ENCODE assay signal across 27 cellular contexts in the genomic region with DNA sequence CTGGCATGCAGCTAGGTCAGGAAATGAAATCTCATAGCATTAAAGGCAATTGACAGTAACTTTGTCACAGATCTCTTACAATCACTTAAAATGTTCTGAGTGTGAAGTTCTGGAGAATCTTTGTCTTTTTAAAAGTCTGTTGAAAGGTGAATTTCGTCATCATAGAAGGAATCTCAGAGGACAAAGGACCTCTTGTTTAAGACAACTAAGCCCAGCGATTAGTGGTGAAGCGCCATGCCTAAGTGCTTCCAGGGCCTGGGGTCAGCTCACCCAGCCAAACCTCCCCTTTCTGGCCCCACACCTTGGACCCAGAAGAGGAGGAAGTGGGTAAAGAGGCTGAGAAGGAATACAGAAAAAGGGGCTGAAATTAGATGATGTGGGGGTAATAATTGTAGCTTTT. TPM values are rescaled to one million over a fixed set of nuclear protein-coding genes. Genes with fewer than 3 reads are reported as not detected.
A peak's percentile ranks its signal among the peaks of the same experiment; 100 is the strongest.
DNase-seq lines count a peak whose midpoint lies in the region; ATAC-seq and TF ChIP-seq lines count a peak whose summit lies in the region.
"Had no signal": no experiment of that assay in that cellular context is flagged by ENCODE, and none has a peak within 500 bp of the region (broad histone marks: within the 10 kb centered on the region; RNA-seq: fewer than 3 reads in every experiment).

No MANE protein-coding gene starts in this region.

- no peak for DNase-seq in Calu3
- DNase-seq in PC-9: peak in 1 of 2 experiments; percentile 66
- DNase-seq in esophagus squamous epithelium (lab: John Stamatoyannopoulos, UW): no peak
- DNase-seq in progenitor cell of endocrine pancreas (ENCODE audit: low spot score, unreplicated experiment): no peak
- DNase-seq in NCI-H526 treated with DMSO at 0.1 percent for 48 hours (lab: John Stamatoyannopoulos, UW): no peak
- DNase-seq: activated CD4-positive, alpha-beta T cell treated with anti-CD3 and anti-CD28 coated beads, Interleukin-2, amount 10 ng/mL, durations not matched to agents 7 days and 5 days; activated naive CD8-positive, alpha-beta T cell treated with anti-CD3 and anti-CD28 coated beads for 36 hours; body of pancreas; DMS153; GF-D8; GM23248; heart left ventricle; IMR-90; left ventricle myocardium superior; NCI-H1436 treated with DMSO at 0.1 percent for 48 hours; NCI-H774; right cardiac atrium; SHP77; stimulated activated CD8-positive, alpha-beta memory T cell treated with anti-CD3 and anti-CD28 coated beads, Interleukin-4, amount 100 ng/mL, for 48 hours; T-helper 1 cell had no signal

- H3K27ac ChIP-seq in PC-9 (peak overlapping the region; percentile 70), esophagus squamous epithelium (peak overlapping the region; percentile 23 to 79 (median 62))
- H3K27ac ChIP-seq: body of pancreas, GM23248, heart left ventricle had no signal

- H3K4me1 Mint-ChIP-seq in Calu3 (ENCODE audit: low read depth, unreplicated experiment) (peaks cover 40% of the 10 kb centered on the region), progenitor cell of endocrine pancreas (ENCODE audit: low read depth) (peaks cover 13% of the 10 kb centered on the region)
- no peaks in the 10 kb centered on the region for H3K4me1 Mint-ChIP-seq in stimulated activated memory B cell treated with anti-CD40 and anti-IgM and Interleukin-4, amounts not matched to agents 10 μg/mL and 1 μg/mL and 100 μg/mL, for 72 hours
- H3K4me1 Mint-ChIP-seq: activated CD4-positive, alpha-beta T cell treated with anti-CD3 and anti-CD28 coated beads, Interleukin-2, amount 10 ng/mL, durations not matched to agents 7 days and 5 days; activated naive CD8-positive, alpha-beta T cell treated with anti-CD3 and anti-CD28 coated beads for 36 hours; activated T-helper 17 cell treated with anti-CD3 and anti-CD28 coated beads, Interleukin-2, amount 50 U/mL, for 72 hours had no signal

- H3K27ac Mint-ChIP-seq in Calu3 (ENCODE audit: unreplicated experiment) (peak overlapping the region; percentile 72), progenitor cell of endocrine pancreas (peak overlapping the region; percentile 20)
- no peak overlapping the region for H3K27ac Mint-ChIP-seq in stimulated activated memory B cell treated with anti-CD40 and anti-IgM and Interleukin-4, amounts not matched to agents 10 μg/mL and 1 μg/mL and 100 μg/mL, for 72 hours
- H3K27ac Mint-ChIP-seq: activated naive CD8-positive, alpha-beta T cell treated with anti-CD3 and anti-CD28 coated beads for 36 hours; activated T-helper 17 cell treated with anti-CD3 and anti-CD28 coated beads, Interleukin-2, amount 50 U/mL, for 72 hours; CD14-positive monocyte had no signal

- WGBS in esophagus squamous epithelium, 2 donors: 57 to 60% methylated on average over 1 to 3 of the region's 3 CpGs

- H3K4me3 ChIP-seq in PC-9: peak overlapping the region; percentile 44; the same call in 1 of the 2 replicates
- no peak overlapping the region for H3K4me3 ChIP-seq in esophagus squamous epithelium
- H3K4me3 ChIP-seq: body of pancreas, GM23248, heart left ventricle, MG63 had no signal

- peak overlapping the region; percentile 39 for H2AFZ ChIP-seq in PC-9
- H2AFZ ChIP-seq: GM23248 had no signal

- H3K9me3 ChIP-seq in PC-9 (ENCODE audit: insufficient read depth, low read depth) (no peaks in the 10 kb centered on the region), esophagus squamous epithelium (no peaks in the 10 kb centered on the region)
- H3K9me3 ChIP-seq: body of pancreas, heart left ventricle, MG63 had no signal

- peaks cover 4% of the 10 kb centered on the region for H3K9me3 Mint-ChIP-seq in Calu3 (ENCODE audit: low read depth, unreplicated experiment)
- peaks cover 2% of the 10 kb centered on the region for H3K9me3 Mint-ChIP-seq in progenitor cell of endocrine pancreas (ENCODE audit: low read depth)
- H3K9me3 Mint-ChIP-seq in stimulated activated memory B cell treated with anti-CD40 and anti-IgM and Interleukin-4, amounts not matched to agents 10 μg/mL and 1 μg/mL and 100 μg/mL, for 72 hours: no peaks in the 10 kb centered on the region
- H3K9me3 Mint-ChIP-seq: activated CD4-positive, alpha-beta T cell treated with anti-CD3 and anti-CD28 coated beads, Interleukin-2, amount 10 ng/mL, durations not matched to agents 7 days and 5 days; activated naive CD8-positive, alpha-beta T cell treated with anti-CD3 and anti-CD28 coated beads for 36 hours had no signal

- peaks cover 23% of the 10 kb centered on the region for H3F3A ChIP-seq in PC-9 (ENCODE audit: insufficient read depth, low read depth)

- CTCF ChIA-PET in Calu3 (lab: Charles Lee): interaction anchor here (1.8 kb wide), 1 partner anchor 27 kb away, joined by 6 read pairs; no protein-coding TSS in a partner anchor
- CTCF ChIA-PET in PC-9 (lab: Charles Lee): interaction anchor here (0.8 to 1.7 kb wide), 2 partner anchors 27 to 82 kb away, joined by 3 to 6 read pairs; no protein-coding TSS in a partner anchor

- H3K27me3 Mint-ChIP-seq in Calu3 (ENCODE audit: unreplicated experiment) (no peaks in the 10 kb centered on the region), progenitor cell of endocrine pancreas (no peaks in the 10 kb centered on the region)
- H3K27me3 Mint-ChIP-seq in stimulated activated memory B cell treated with anti-CD40 and anti-IgM and Interleukin-4, amounts not matched to agents 10 μg/mL and 1 μg/mL and 100 μg/mL, for 72 hours: no peaks in the 10 kb centered on the region
- H3K27me3 Mint-ChIP-seq: activated CD4-positive, alpha-beta T cell treated with anti-CD3 and anti-CD28 coated beads, Interleukin-2, amount 10 ng/mL, durations not matched to agents 7 days and 5 days; activated naive CD8-positive, alpha-beta T cell treated with anti-CD3 and anti-CD28 coated beads for 36 hours; activated T-helper 17 cell treated with anti-CD3 and anti-CD28 coated beads, Interleukin-2, amount 50 U/mL, for 72 hours had no signal

- TF ChIP-seq POLR2A in esophagus squamous epithelium (IDR thresholded peaks at IDR 0.05): no peak

- H3K36me3 Mint-ChIP-seq in Calu3 (ENCODE audit: insufficient read depth, unreplicated experiment) (no peaks in the 10 kb centered on the region), progenitor cell of endocrine pancreas (ENCODE audit: insufficient read depth) (no peaks in the 10 kb centered on the region)
- no peaks in the 10 kb centered on the region for H3K36me3 Mint-ChIP-seq in stimulated activated memory B cell treated with anti-CD40 and anti-IgM and Interleukin-4, amounts not matched to agents 10 μg/mL and 1 μg/mL and 100 μg/mL, for 72 hours
- H3K36me3 Mint-ChIP-seq: activated naive CD8-positive, alpha-beta T cell treated with anti-CD3 and anti-CD28 coated beads for 36 hours; CD14-positive monocyte had no signal

- H3K4me3 Mint-ChIP-seq in Calu3 (ENCODE audit: low read depth, unreplicated experiment) (no peak overlapping the region), progenitor cell of endocrine pancreas (ENCODE audit: low read depth) (no peak overlapping the region)
- no peak overlapping the region for H3K4me3 Mint-ChIP-seq in stimulated activated memory B cell treated with anti-CD40 and anti-IgM and Interleukin-4, amounts not matched to agents 10 μg/mL and 1 μg/mL and 100 μg/mL, for 72 hours
- H3K4me3 Mint-ChIP-seq: activated CD4-positive, alpha-beta T cell treated with anti-CD3 and anti-CD28 coated beads, Interleukin-2, amount 10 ng/mL, durations not matched to agents 7 days and 5 days; activated naive CD8-positive, alpha-beta T cell treated with anti-CD3 and anti-CD28 coated beads for 36 hours; activated T-helper 17 cell treated with anti-CD3 and anti-CD28 coated beads, Interleukin-2, amount 50 U/mL, for 72 hours; CD14-positive monocyte had no signal

- ATAC-seq in stimulated activated memory B cell treated with anti-CD40 and anti-IgM and Interleukin-4, amounts not matched to agents 10 μg/mL and 1 μg/mL and 100 μg/mL, for 72 hours: no peak
- ATAC-seq in HG03378 (IDR thresholded peaks at IDR 0.05; ENCODE audit: unreplicated experiment) (no peak), GM21619 (IDR thresholded peaks at IDR 0.05; ENCODE audit: unreplicated experiment) (no peak)
- ATAC-seq: activated T-helper 17 cell treated with anti-CD3 and anti-CD28 coated beads, Interleukin-2, amount 50 U/mL, for 72 hours; body of pancreas; heart left ventricle; left ventricle myocardium superior; right cardiac atrium had no signal

- intact Hi-C loops in Calu3 (cut with micrococcal nuclease; ENCODE audit: unreplicated experiment) (no loop called here), PC-9 (cut with micrococcal nuclease; ENCODE audit: unreplicated experiment) (no loop called here), esophagus squamous epithelium (cut with DNase I) (no loop called here)

- H3K4me1 ChIP-seq in PC-9 (replicated peaks; ENCODE audit: insufficient read depth) (peaks cover 35% of the 10 kb centered on the region), esophagus squamous epithelium (peaks cover 0 to 24% (median 0%) of the 10 kb centered on the region in 3 donors)
- H3K4me1 ChIP-seq: body of pancreas, heart left ventricle had no signal

- POLR2A ChIA-PET in PC-9 (lab: Charles Lee; ENCODE audit: unreplicated experiment): interaction anchor here (0.6 kb wide), 1 partner anchor 14 kb away, joined by 3 read pairs; no protein-coding TSS in a partner anchor

- H3K9me2 ChIP-seq in PC-9 (ENCODE audit: insufficient read depth): no peaks in the 10 kb centered on the region

- BruUV-seq in Calu3 (replicated peaks; lab: Mats Ljungman, UMichigan): no TSS peak
- no TSS peak for BruUV-seq in PC-9 (replicated peaks; lab: Mats Ljungman, UMichigan)

- no peaks in the 10 kb centered on the region for H3K79me2 ChIP-seq in PC-9 (ENCODE audit: low read depth)

- H3K36me3 ChIP-seq in PC-9 (ENCODE audit: low read depth) (no peaks in the 10 kb centered on the region), esophagus squamous epithelium (no peaks in the 10 kb centered on the region)
- H3K36me3 ChIP-seq: heart left ventricle, MG63 had no signal

- TF ChIP-seq CTCF in Calu3 (IDR thresholded peaks at IDR 0.05; ENCODE audit: unreplicated experiment): no peak
- no peak for TF ChIP-seq CTCF in PC-9 (conservative IDR thresholded peaks at IDR 0.05)
- TF ChIP-seq CTCF in esophagus squamous epithelium (IDR thresholded peaks at IDR 0.05): no peak
- TF ChIP-seq CTCF in progenitor cell of endocrine pancreas (IDR thresholded peaks at IDR 0.05; ENCODE audit: unreplicated experiment): no peak

- peak overlapping the region; percentile 72 for H3K4me2 ChIP-seq in PC-9

- H3K27me3 ChIP-seq in PC-9 (ENCODE audit: insufficient read depth, low read depth): no peaks in the 10 kb centered on the region
- H3K27me3 ChIP-seq in esophagus squamous epithelium: no peaks in the 10 kb centered on the region
- H3K27me3 ChIP-seq: body of pancreas, MG63 had no signal

- H4K20me1 ChIP-seq in PC-9 (ENCODE audit: insufficient read depth): no peaks in the 10 kb centered on the region

RNA-seq across cellular contexts. Expression of a gene that starts 8.5 kb away (rescaled TPM):
- total RNA-seq in Calu3 (2022) (not detected in 2 replicates), PC-9 (2021) (not detected in 2 replicates), esophagus squamous epithelium (not detected), progenitor cell of endocrine pancreas (not detected in 2 replicates)
- total RNA-seq: activated CD4-positive, alpha-beta T cell treated with anti-CD3 and anti-CD28 coated beads, Interleukin-2, amount 10 ng/mL, durations not matched to agents 7 days and 5 days; activated naive CD8-positive, alpha-beta T cell treated with anti-CD3 and anti-CD28 coated beads for 36 hours; activated T-helper 17 cell treated with anti-CD3 and anti-CD28 coated beads, Interleukin-2, amount 50 U/mL, for 72 hours; body of pancreas; IMR-90; OCI-LY7; right cardiac atrium had no signal
